ENCODE assay signal across 23 cellular contexts in genomic region chr11:70710192-70710965, GRCh38.
DNase-seq lines count a peak whose midpoint lies in the region; ATAC-seq and TF ChIP-seq lines count a peak whose summit lies in the region.
"Had no signal": no experiment of that assay in that cellular context is flagged by ENCODE, and none has a peak within 500 bp of the region (broad histone marks: within the 10 kb centered on the region; RNA-seq: fewer than 3 reads in every experiment).

No MANE protein-coding gene starts in this region.

- no peak for ATAC-seq in upper lobe of right lung
- no peak for ATAC-seq in HG03565 (IDR thresholded peaks at IDR 0.05; ENCODE audit: unreplicated experiment)
- no peak for ATAC-seq in GM21390 (IDR thresholded peaks at IDR 0.05; ENCODE audit: unreplicated experiment)
- ATAC-seq: A549; CD8-positive, alpha-beta T cell had no signal

- H3K27ac ChIP-seq in WERI-Rb-1 (no peak overlapping the region), upper lobe of right lung (no peak overlapping the region)
- H3K27ac ChIP-seq: A549, C4-2B had no signal

- no peak for TF ChIP-seq CTCF in WERI-Rb-1 (IDR thresholded peaks at IDR 0.05; ENCODE audit: low read depth, low read length)
- no peak for TF ChIP-seq CTCF in upper lobe of right lung (IDR thresholded peaks at IDR 0.05)

- H3K36me3 ChIP-seq in WERI-Rb-1 (no peaks in the 10 kb centered on the region), upper lobe of right lung (no peaks in the 10 kb centered on the region)
- H3K36me3 ChIP-seq: MG63 had no signal

- H3K9me3 ChIP-seq in WERI-Rb-1 (ENCODE audit: severe bottlenecking) (no peaks in the 10 kb centered on the region), upper lobe of right lung (no peaks in the 10 kb centered on the region)
- H3K9me3 ChIP-seq: Caco-2, MG63 had no signal

- H3K4me1 ChIP-seq in upper lobe of right lung = no peaks in the 10 kb centered on the region
- H3K4me1 ChIP-seq: A549 had no signal

- DNase-seq in ELF-1 (ENCODE audit: low read depth, low spot score) = peak; percentile 18
- peak; percentile 19 for DNase-seq in WERI-Rb-1
- DNase-seq in left kidney (ENCODE audit: low read depth, low spot score) = peak; percentile 50
- peak; percentile 33 for DNase-seq in upper lobe of right lung
- no peak for DNase-seq in DMS79 (lab: John Stamatoyannopoulos, UW)
- DNase-seq: AML-193; Caco-2; CD8-positive, alpha-beta T cell; DMS79 treated with DMSO at 0.1 percent for 48 hours; KG1; MG63; NCI-H1105 treated with DMSO at 0.1 percent for 48 hours; NCI-H146; NCI-H1930; NCI-H2107; NCI-H446; NCI-H524 treated with DMSO at 0.1 percent for 48 hours; RPMI8226; SHP77 treated with DMSO at 0.1 percent for 48 hours had no signal

- intact Hi-C loops in upper lobe of right lung (cut with DNase I) = no loop called here

- H3K4me3 ChIP-seq in WERI-Rb-1 (ENCODE audit: low read depth, low read length) = no peak overlapping the region
- no peak overlapping the region for H3K4me3 ChIP-seq in upper lobe of right lung
- H3K4me3 ChIP-seq: A549, MG63 had no signal

- H3K27me3 ChIP-seq in WERI-Rb-1 (ENCODE audit: insufficient read depth, low read depth, severe bottlenecking) (no peaks in the 10 kb centered on the region), upper lobe of right lung (no peaks in the 10 kb centered on the region)
- H3K27me3 ChIP-seq: MG63 had no signal
